In genomic region chr16:89818851-89819403, GRCh38 we compare ENCODE assay signal across 7 cellular contexts. TPM values are rescaled to one million over a fixed set of nuclear protein-coding genes. Genes with fewer than 3 reads are reported as not detected.
DNase-seq lines count a peak whose midpoint lies in the region; ATAC-seq and TF ChIP-seq lines count a peak whose summit lies in the region.
"Not testable (repeated sequence)": the region's sequence is repeated elsewhere in the genome, so short reads cannot be mapped to it uniquely, and the experiment has no call there.

No MANE protein-coding gene starts in this region.

- peak overlapping the region in 1 of 8 donors; percentile 89 for H3K27ac Mint-ChIP-seq in CD8-positive, alpha-beta memory T cell
- not testable (repeated sequence) for H3K27ac Mint-ChIP-seq in activated T-cell treated with anti-CD3 and anti-CD28 coated beads, Interleukin-2, amount 50 U/mL, for 72 hours; central memory CD8-positive, alpha-beta T cell (ENCODE audit: low read depth); neural progenitor cell

- not testable (repeated sequence) for H3K9me3 ChIP-seq in CD8-positive, alpha-beta memory T cell (ENCODE audit: low read length); iPS-20b (ENCODE audit: insufficient read depth, low read depth, low read length); neural progenitor cell (ENCODE audit: low read depth)

- H3K36me3 ChIP-seq in CD8-positive, alpha-beta memory T cell (ENCODE audit: insufficient read depth, low read length); iPS-20b (ENCODE audit: insufficient read depth, low read depth, low read length); neural progenitor cell: not testable (repeated sequence)

- not testable (repeated sequence) for H3K9me3 Mint-ChIP-seq in CD8-positive, alpha-beta memory T cell; activated T-cell treated with anti-CD3 and anti-CD28 coated beads, Interleukin-2, amount 50 U/mL, for 72 hours; central memory CD8-positive, alpha-beta T cell
- H3K9me3 Mint-ChIP-seq in neural progenitor cell = peaks cover 13% of the 10 kb centered on the region

- TF ChIP-seq CTCF in neural progenitor cell (IDR thresholded peaks at IDR 0.05) = not testable (repeated sequence)

- H3K27me3 ChIP-seq in CD8-positive, alpha-beta memory T cell (ENCODE audit: insufficient read depth, low read length, poor library complexity, severe bottlenecking); iPS-20b (ENCODE audit: insufficient read depth, low read length); neural progenitor cell: not testable (repeated sequence)

- peaks cover 11% of the 10 kb centered on the region for H3K4me1 ChIP-seq in CD8-positive, alpha-beta memory T cell (ENCODE audit: insufficient read depth, low read length)
- H3K4me1 ChIP-seq in iPS-20b (ENCODE audit: insufficient read depth, low read length) (peaks cover 11% of the 10 kb centered on the region; the same call in 1 of the 2 replicates), neural progenitor cell (peaks cover 12% of the 10 kb centered on the region)

- DNase-seq in CD8-positive, alpha-beta memory T cell; activated T-cell treated with anti-CD3 and anti-CD28 coated beads, Interleukin-2, amount 50 U/mL, for 72 hours; central memory CD8-positive, alpha-beta T cell (ENCODE audit: low spot score in 2 of 2); neural progenitor cell (ENCODE audit: low spot score): not testable (repeated sequence)
- peak; percentile 61 for DNase-seq in HK-2 (ENCODE audit: unreplicated experiment)
- peak; percentile 56 for DNase-seq in RKO (ENCODE audit: low spot score)

- H4K20me1 ChIP-seq in neural progenitor cell (ENCODE audit: low read depth) = peaks cover 15% of the 10 kb centered on the region

- H3K27me3 Mint-ChIP-seq in CD8-positive, alpha-beta memory T cell; activated T-cell treated with anti-CD3 and anti-CD28 coated beads, Interleukin-2, amount 50 U/mL, for 72 hours (ENCODE audit: low read depth); central memory CD8-positive, alpha-beta T cell; neural progenitor cell (ENCODE audit: insufficient read depth, low read depth): not testable (repeated sequence)

- H3K4me3 Mint-ChIP-seq in CD8-positive, alpha-beta memory T cell = peak overlapping the region in 4 of 7 donors; percentile 13 to 45 (median 28)
- peak overlapping the region; percentile 31 to 51 for H3K4me3 Mint-ChIP-seq in activated T-cell treated with anti-CD3 and anti-CD28 coated beads, Interleukin-2, amount 50 U/mL, for 72 hours
- peak overlapping the region; percentile 18 for H3K4me3 Mint-ChIP-seq in central memory CD8-positive, alpha-beta T cell
- not testable (repeated sequence) for H3K4me3 Mint-ChIP-seq in neural progenitor cell

- not testable (repeated sequence) for ATAC-seq in activated T-cell treated with anti-CD3 and anti-CD28 coated beads, Interleukin-2, amount 50 U/mL, for 72 hours (replicated peaks in 1 of 2); central memory CD8-positive, alpha-beta T cell (replicated peaks; ENCODE audit: extremely low read depth, poor library complexity, severe bottlenecking)

- H2AFZ ChIP-seq in neural progenitor cell (replicated peaks) = not testable (repeated sequence)

- H3F3A ChIP-seq in neural progenitor cell (ENCODE audit: low read depth) = peaks cover 13% of the 10 kb centered on the region

- H3K9ac ChIP-seq in iPS-20b (ENCODE audit: low read depth, low read length); neural progenitor cell: not testable (repeated sequence)

- not testable (repeated sequence) for H3K36me3 Mint-ChIP-seq in CD8-positive, alpha-beta memory T cell; activated T-cell treated with anti-CD3 and anti-CD28 coated beads, Interleukin-2, amount 50 U/mL, for 72 hours (ENCODE audit: insufficient read depth in 2 of 2); central memory CD8-positive, alpha-beta T cell (ENCODE audit: insufficient read depth)
- peaks cover 11% of the 10 kb centered on the region for H3K36me3 Mint-ChIP-seq in neural progenitor cell

- H3K79me2 ChIP-seq in neural progenitor cell (ENCODE audit: low read depth) = peaks cover 18% of the 10 kb centered on the region

- POLR2A ChIA-PET in CD8-positive, alpha-beta memory T cell (lab: Charles Lee) = not testable (repeated sequence)

- peak overlapping the region; percentile 12 for H3K4me2 ChIP-seq in neural progenitor cell

- CTCF ChIA-PET in CD8-positive, alpha-beta memory T cell (lab: Charles Lee) = not testable (repeated sequence)

- H3K27ac ChIP-seq in CD8-positive, alpha-beta memory T cell (ENCODE audit: low read depth, low read length); iPS-20b (ENCODE audit: low read length); neural progenitor cell: not testable (repeated sequence)

- H3K4me3 ChIP-seq in CD8-positive, alpha-beta memory T cell (ENCODE audit: low read length); neural progenitor cell: not testable (repeated sequence)
- peak overlapping the region; percentile 14; the same call in 1 of the 2 replicates for H3K4me3 ChIP-seq in iPS-20b (ENCODE audit: low read length)

- peaks cover 21 to 33% (median 29%) of the 10 kb centered on the region in 3 donors for H3K4me1 Mint-ChIP-seq in CD8-positive, alpha-beta memory T cell
- H3K4me1 Mint-ChIP-seq in activated T-cell treated with anti-CD3 and anti-CD28 coated beads, Interleukin-2, amount 50 U/mL, for 72 hours (ENCODE audit: low read depth) = peaks cover 43% of the 10 kb centered on the region
- H3K4me1 Mint-ChIP-seq in central memory CD8-positive, alpha-beta T cell = peaks cover 33% of the 10 kb centered on the region
- H3K4me1 Mint-ChIP-seq in neural progenitor cell = peaks cover 32% of the 10 kb centered on the region

RNA-seq across cellular contexts. Expression of gene FANCA, which starts 2.5 kb away (rescaled TPM):
- total RNA-seq in CD8-positive, alpha-beta memory T cell = 10 to 100 TPM; 88.0 to 94.0 TPM
- polyA plus RNA-seq in CD8-positive, alpha-beta memory T cell = 10.8 TPM
- total RNA-seq in activated T-cell treated with anti-CD3 and anti-CD28 coated beads, Interleukin-2, amount 50 U/mL, for 72 hours = 100 to 1,000 TPM in 1 of 2 donors, 10 to 100 TPM in 1; 90.6 to 128 TPM
- 34.6 and 43.0 TPM in 2 replicates for total RNA-seq in neural progenitor cell (ENCODE audit: low replicate concordance)

RNA-seq across cellular contexts. Expression of gene SPIRE2, which starts 9.3 kb away (rescaled TPM):
- total RNA-seq in CD8-positive, alpha-beta memory T cell = 1 to 10 TPM in 1 of 2 experiments, under 1 TPM in 1; 0.37 to 1.4 TPM
- polyA plus RNA-seq in CD8-positive, alpha-beta memory T cell = 0.18 TPM
- total RNA-seq in activated T-cell treated with anti-CD3 and anti-CD28 coated beads, Interleukin-2, amount 50 U/mL, for 72 hours = under 1 TPM; 0.69 to 0.91 TPM
- 6.5 and 9.0 TPM in 2 replicates for total RNA-seq in neural progenitor cell (ENCODE audit: low replicate concordance)

RNA-seq across cellular contexts. Expression of gene TCF25, which starts 54.5 kb away (rescaled TPM):
- 100 to 1,000 TPM; 154 to 155 TPM for total RNA-seq in CD8-positive, alpha-beta memory T cell
- polyA plus RNA-seq in CD8-positive, alpha-beta memory T cell = 121 TPM
- total RNA-seq in activated T-cell treated with anti-CD3 and anti-CD28 coated beads, Interleukin-2, amount 50 U/mL, for 72 hours = 100 to 1,000 TPM; 167 to 195 TPM
- 95.6 and 127 TPM in 2 replicates for total RNA-seq in neural progenitor cell (ENCODE audit: low replicate concordance)
